Comparison of ENCODE assay signal across 1 cellular context in the genomic region with DNA sequence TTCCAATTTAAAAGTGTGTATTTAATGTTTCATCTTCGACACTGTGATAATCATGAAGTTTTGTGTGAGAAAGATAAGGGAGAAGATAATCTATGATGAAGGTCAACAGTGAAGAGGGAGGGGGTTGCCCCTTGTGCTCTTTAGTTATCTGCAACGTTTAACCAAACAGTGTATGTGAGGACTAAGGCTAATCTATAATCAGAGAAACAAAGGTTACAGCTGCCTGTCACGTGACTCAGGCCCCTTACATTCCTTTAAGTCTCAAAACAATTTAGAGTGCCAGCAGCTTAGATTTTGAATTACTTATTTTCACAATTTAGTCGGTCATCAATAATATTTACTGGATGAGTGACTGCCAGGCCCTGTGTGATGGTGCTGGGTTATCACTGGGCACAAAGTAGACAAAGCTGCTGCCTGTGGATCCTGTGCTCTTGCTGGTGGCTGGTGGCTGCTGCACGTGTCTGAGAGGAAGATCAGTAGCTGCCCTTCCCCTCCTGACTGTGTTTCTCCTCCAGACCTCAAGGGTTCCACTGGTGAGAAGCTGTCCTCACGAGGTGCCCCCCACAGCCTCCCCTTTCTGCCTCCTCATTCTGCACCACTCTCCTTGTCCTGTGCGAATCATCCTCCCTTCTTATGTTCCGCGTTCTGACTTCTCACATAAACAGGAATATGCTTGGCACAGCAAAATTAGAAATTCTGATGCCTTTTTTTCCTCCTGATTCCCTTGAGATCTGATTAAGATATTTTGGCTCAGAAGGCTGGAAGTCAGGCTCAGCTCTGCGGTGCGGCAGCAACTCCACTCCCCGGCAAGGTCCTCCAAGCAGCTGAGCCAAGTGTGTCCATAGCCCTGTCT.
TF ChIP-seq lines count a peak whose summit lies in the region.

No MANE protein-coding gene starts in this region.

TF ChIP-seq in H1, 55 proteins besides CTCF, POLR2A, EP300 and RAD21:
- TF ChIP-seq, protein P1, sequence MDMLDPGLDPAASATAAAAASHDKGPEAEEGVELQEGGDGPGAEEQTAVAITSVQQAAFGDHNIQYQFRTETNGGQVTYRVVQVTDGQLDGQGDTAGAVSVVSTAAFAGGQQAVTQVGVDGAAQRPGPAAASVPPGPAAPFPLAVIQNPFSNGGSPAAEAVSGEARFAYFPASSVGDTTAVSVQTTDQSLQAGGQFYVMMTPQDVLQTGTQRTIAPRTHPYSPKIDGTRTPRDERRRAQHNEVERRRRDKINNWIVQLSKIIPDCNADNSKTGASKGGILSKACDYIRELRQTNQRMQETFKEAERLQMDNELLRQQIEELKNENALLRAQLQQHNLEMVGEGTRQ (IDR thresholded peaks at IDR 0.05; ENCODE audit: low read length), result no peak
- TF ChIP-seq TBP (IDR thresholded peaks at IDR 0.05; ENCODE audit: low read depth, low read length) (no peak), MAFK (IDR thresholded peaks at IDR 0.05; ENCODE audit: low read depth, low read length) (no peak), TAF7 (optimal IDR thresholded peaks at IDR 0.05; ENCODE audit: borderline replicate concordance, low read depth, low read length) (no peak), CBX5 (IDR thresholded peaks at IDR 0.05; ENCODE audit: low read depth, low read length) (no peak), RFX5 (IDR thresholded peaks at IDR 0.05; ENCODE audit: borderline replicate concordance, low read depth, low read length) (no peak)
- TF ChIP-seq, protein P2, sequence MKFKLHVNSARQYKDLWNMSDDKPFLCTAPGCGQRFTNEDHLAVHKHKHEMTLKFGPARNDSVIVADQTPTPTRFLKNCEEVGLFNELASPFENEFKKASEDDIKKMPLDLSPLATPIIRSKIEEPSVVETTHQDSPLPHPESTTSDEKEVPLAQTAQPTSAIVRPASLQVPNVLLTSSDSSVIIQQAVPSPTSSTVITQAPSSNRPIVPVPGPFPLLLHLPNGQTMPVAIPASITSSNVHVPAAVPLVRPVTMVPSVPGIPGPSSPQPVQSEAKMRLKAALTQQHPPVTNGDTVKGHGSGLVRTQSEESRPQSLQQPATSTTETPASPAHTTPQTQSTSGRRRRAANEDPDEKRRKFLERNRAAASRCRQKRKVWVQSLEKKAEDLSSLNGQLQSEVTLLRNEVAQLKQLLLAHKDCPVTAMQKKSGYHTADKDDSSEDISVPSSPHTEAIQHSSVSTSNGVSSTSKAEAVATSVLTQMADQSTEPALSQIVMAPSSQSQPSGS (IDR thresholded peaks at IDR 0.05; ENCODE audit: low read length), result no peak
TF ChIP-seq in H1: peak in this region for 0.
